8 cellular contexts compared by ENCODE assay signal in the genomic region with DNA sequence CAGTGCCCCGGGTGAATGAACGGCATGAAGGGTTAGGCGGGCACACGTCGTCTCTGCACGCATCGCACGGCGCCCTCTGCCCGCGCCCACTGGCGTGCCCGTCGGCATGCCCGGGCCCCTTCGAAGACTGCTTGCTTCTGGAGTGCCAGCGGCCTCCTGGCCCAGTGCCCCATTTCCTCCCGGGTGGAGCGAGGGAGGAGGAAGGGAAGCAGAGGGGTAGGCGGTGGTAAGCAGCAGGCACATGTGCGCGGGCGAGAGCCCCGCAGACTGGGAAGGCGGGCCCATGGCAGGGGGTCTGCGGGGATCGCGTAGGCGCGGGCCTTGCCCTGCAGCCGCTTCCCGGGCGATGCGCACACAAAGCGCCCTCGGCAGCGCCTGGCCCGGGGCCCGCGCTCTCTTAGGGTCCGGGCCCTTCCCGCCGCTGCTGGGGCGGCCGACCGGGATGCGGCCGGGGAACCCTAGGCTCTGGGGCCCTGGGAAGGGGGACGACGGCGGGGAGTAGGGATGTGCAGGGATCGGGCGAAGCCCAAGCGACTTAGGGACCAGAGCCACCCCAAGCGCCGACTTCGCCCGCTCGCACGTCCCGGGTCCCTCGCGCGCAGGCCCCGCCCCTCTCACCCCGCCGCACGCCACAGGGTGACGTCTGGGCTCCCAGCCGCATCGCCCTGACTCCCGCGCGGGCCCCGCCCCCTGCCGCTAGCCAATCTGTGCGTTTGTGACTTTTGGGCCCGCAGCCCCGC. TPM values are rescaled to one million over a fixed set of nuclear protein-coding genes. Genes with fewer than 3 reads are reported as not detected.
A peak's percentile ranks its signal among the peaks of the same experiment; 100 is the strongest.
DNase-seq lines count a peak whose midpoint lies in the region; ATAC-seq, FAIRE-seq and TF ChIP-seq lines count a peak whose summit lies in the region.

No MANE protein-coding gene starts in this region.

- POLR2A ChIA-PET in BJ (lab: Charles Lee) = no interaction called here
- POLR2A ChIA-PET in endothelial cell of umbilical vein (lab: Charles Lee) = interaction anchor here (0.6 to 1.0 kb wide), 5 partner anchors 7 to 163 kb away, joined by 3 to 8 read pairs (median 4); no protein-coding TSS in a partner anchor

- dilution Hi-C loops in endothelial cell of umbilical vein (cut with MboI; ENCODE audit: extremely low pct_ligation_motif_present, low sequenced_read_pairs) = no loop called here

- H4K20me1 ChIP-seq in endothelial cell of umbilical vein (replicated peaks; ENCODE audit: control insufficient read depth, extremely low read depth, insufficient read depth, low read length) = no peaks in the 10 kb centered on the region

- CTCF ChIA-PET in BJ (lab: Yijun Ruan, JAX) = no interaction called here
- CTCF ChIA-PET in endothelial cell of umbilical vein (lab: Charles Lee) = no interaction called here

- H3K36me3 ChIP-seq in BJ (ENCODE audit: control insufficient read depth, insufficient read depth, low read length) (peaks cover 6% of the 10 kb centered on the region; the same call in 1 of the 2 replicates), endothelial cell of umbilical vein (ENCODE audit: control insufficient read depth in 2 of 2, extremely low read depth in 1 of 2, insufficient read depth in 2 of 2, low read length in 2 of 2) (no peaks in the 10 kb centered on the region), muscle layer of duodenum (ENCODE audit: control insufficient read depth in 1 of 2, insufficient read depth in 2 of 2, low read length in 2 of 2) (no peaks in the 10 kb centered on the region), vagina (no peaks in the 10 kb centered on the region)

- H2AFZ ChIP-seq in endothelial cell of umbilical vein (ENCODE audit: low read depth, low read length) = peak overlapping the region; percentile 38

- H3K27me3 ChIP-seq in BJ (ENCODE audit: control insufficient read depth, insufficient read depth, low read length) = no peaks in the 10 kb centered on the region
- no peaks in the 10 kb centered on the region for H3K27me3 ChIP-seq in endothelial cell of umbilical vein (ENCODE audit: control insufficient read depth in 2 of 2, insufficient read depth in 2 of 2, low read length in 2 of 2)
- H3K27me3 ChIP-seq in muscle layer of duodenum (ENCODE audit: low read depth, low read length) = no peaks in the 10 kb centered on the region
- no peaks in the 10 kb centered on the region for H3K27me3 ChIP-seq in vagina

- intact Hi-C loops in endothelial cell of umbilical vein (cut with micrococcal nuclease) = loop anchor here (1.0 kb wide), 2 partner anchors 9 to 407 kb away; a partner anchor contains a TSS
- intact Hi-C loops in vagina (cut with DNase I) = no loop called here

- peak overlapping the region; percentile 92 for H3K27ac ChIP-seq in VCaP
- peak overlapping the region; percentile 58 for H3K27ac ChIP-seq in endothelial cell of umbilical vein (ENCODE audit: insufficient read depth, low read depth, low read length)
- H3K27ac ChIP-seq in muscle layer of duodenum (ENCODE audit: low read length) = peak overlapping the region; percentile 45
- H3K27ac ChIP-seq in vagina = peak overlapping the region; percentile 96

- DNase-seq in BJ (ENCODE audit: low read depth) (no peak), endothelial cell of umbilical vein (ENCODE audit: low read depth, low spot score) (peak; percentile 70), vagina (ENCODE audit: extremely low spot score in 2 of 2) (no peak), DMS114 treated with DMSO at 0.1 percent for 48 hours (lab: John Stamatoyannopoulos, UW; ENCODE audit: unreplicated experiment) (no peak)

- H3K4me3 ChIP-seq in BJ (ENCODE audit: low read depth, low read length) (peak overlapping the region; percentile 42), endothelial cell of umbilical vein (replicated peaks in 1 of 3; ENCODE audit: insufficient read depth in 1 of 3, low read depth in 1 of 3, low read length in 3 of 3) (peak overlapping the region in 2 of 3 experiments; percentile 27 to 46), muscle layer of duodenum (ENCODE audit: low read depth in 1 of 2, low read length in 2 of 2) (peak overlapping the region; percentile 30 to 60), vagina (peak overlapping the region; percentile 46)

- peak overlapping the region; percentile 33 for H3K4me2 ChIP-seq in endothelial cell of umbilical vein (ENCODE audit: insufficient read depth, low read length)

- BruUV-seq in endothelial cell of umbilical vein (replicated peaks; lab: Mats Ljungman, UMichigan) = no TSS peak

- FAIRE-seq in endothelial cell of umbilical vein (lab: Jason Lieb, UNC) = no peak

- TF ChIP-seq CTCF in BJ (IDR thresholded peaks at IDR 0.05; ENCODE audit: insufficient read depth, low read depth, low read length) (0 out of 2 replicates have a peak, but pooled peaks have one; percentile 7), VCaP (conservative IDR thresholded peaks at IDR 0.05) (no peak), endothelial cell of umbilical vein (IDR thresholded peaks at IDR 0.05; ENCODE audit: extremely low read depth in 1 of 2, insufficient read depth in 1 of 2, low read depth in 1 of 2, low read length in 2 of 2) (no peak), vagina (IDR thresholded peaks at IDR 0.05) (no peak)

- H3K79me2 ChIP-seq in endothelial cell of umbilical vein (ENCODE audit: control insufficient read depth, insufficient read depth, low read length) = peaks cover 17% of the 10 kb centered on the region

- no peaks in the 10 kb centered on the region for H3K9me1 ChIP-seq in endothelial cell of umbilical vein (replicated peaks; ENCODE audit: control insufficient read depth, extremely low read depth, insufficient read depth, low read length)

- ATAC-seq in GM19023 (IDR thresholded peaks at IDR 0.05; ENCODE audit: unreplicated experiment) (peak; percentile 2), HG03571 (IDR thresholded peaks at IDR 0.05; ENCODE audit: unreplicated experiment) (peak; percentile 58)

- H3K9me3 ChIP-seq in endothelial cell of umbilical vein (replicated peaks; ENCODE audit: control insufficient read depth, insufficient read depth, low read length) (no peaks in the 10 kb centered on the region), muscle layer of duodenum (ENCODE audit: control insufficient read depth in 1 of 2, low read length in 2 of 2) (no peaks in the 10 kb centered on the region), vagina (no peaks in the 10 kb centered on the region)

- TF ChIP-seq POLR2A in endothelial cell of umbilical vein (IDR thresholded peaks at IDR 0.05; ENCODE audit: low read depth, low read length) (peak; percentile 37), vagina (IDR thresholded peaks at IDR 0.05) (peak in 1 of 2 donors; percentile 90)

- peaks cover 14% of the 10 kb centered on the region for H3K4me1 ChIP-seq in endothelial cell of umbilical vein (ENCODE audit: control insufficient read depth, extremely low read depth, insufficient read depth, low read length)
- H3K4me1 ChIP-seq in muscle layer of duodenum (ENCODE audit: control insufficient read depth in 1 of 2, insufficient read depth in 2 of 2, low read length in 2 of 2) = peaks cover 4 to 23% of the 10 kb centered on the region in 2 donors
- peaks cover 27% of the 10 kb centered on the region for H3K4me1 ChIP-seq in vagina

- peak overlapping the region; percentile 52 for H3K9ac ChIP-seq in endothelial cell of umbilical vein (replicated peaks; ENCODE audit: extremely low read depth, insufficient read depth, low read length)

RNA-seq across cellular contexts. Expression of a gene that starts 0.9 kb away (rescaled TPM):
- polyA plus RNA-seq in BJ (2011; rRNA removed) (32.6 and 71.0 TPM in 2 replicates), endothelial cell of umbilical vein (47.0 and 50.6 TPM in 2 replicates)
- polyA minus RNA-seq in BJ (2011; rRNA and poly(A)+ RNA removed) = 28.6 and 36.2 TPM in 2 replicates
- total RNA-seq in endothelial cell of umbilical vein (71.5 and 76.8 TPM in 2 replicates), vagina (59.2 TPM)
- polyA plus RNA-seq in endothelial cell of umbilical vein (2011; cell fraction: cytosol; rRNA removed) = 62.3 and 65.3 TPM in 2 replicates
- polyA plus RNA-seq in endothelial cell of umbilical vein (2011; cell fraction: nucleus; rRNA removed) = 58.2 and 63.0 TPM in 2 replicates
- 69.6 and 87.5 TPM in 2 replicates for polyA plus RNA-seq in endothelial cell of umbilical vein (2012)
- polyA minus RNA-seq in endothelial cell of umbilical vein = 34.2 and 47.7 TPM in 2 replicates
- polyA minus RNA-seq in endothelial cell of umbilical vein (2011; cell fraction: cytosol; rRNA and poly(A)+ RNA removed) = 56.5 TPM
- 14.7 and 18.9 TPM in 2 replicates for polyA minus RNA-seq in endothelial cell of umbilical vein (2011; cell fraction: nucleus; rRNA and poly(A)+ RNA removed)

RNA-seq across cellular contexts. Expression of a gene that starts 3.8 kb away (rescaled TPM):
- polyA plus RNA-seq in BJ (2011; rRNA removed) (855 and 1,740 TPM in 2 replicates), endothelial cell of umbilical vein (658 and 817 TPM in 2 replicates)
- 3,675 and 4,472 TPM in 2 replicates for polyA minus RNA-seq in BJ (2011; rRNA and poly(A)+ RNA removed)
- total RNA-seq in endothelial cell of umbilical vein (1,474 and 1,671 TPM in 2 replicates), vagina (1,247 TPM)
- 586 and 692 TPM in 2 replicates for polyA plus RNA-seq in endothelial cell of umbilical vein (2011; cell fraction: cytosol; rRNA removed)
- 1,827 and 2,405 TPM in 2 replicates for polyA plus RNA-seq in endothelial cell of umbilical vein (2011; cell fraction: nucleus; rRNA removed)
- 942 and 1,144 TPM in 2 replicates for polyA plus RNA-seq in endothelial cell of umbilical vein (2012)
- 2,274 and 2,423 TPM in 2 replicates for polyA minus RNA-seq in endothelial cell of umbilical vein
- polyA minus RNA-seq in endothelial cell of umbilical vein (2011; cell fraction: cytosol; rRNA and poly(A)+ RNA removed) = 691 TPM
- 948 and 1,772 TPM in 2 replicates for polyA minus RNA-seq in endothelial cell of umbilical vein (2011; cell fraction: nucleus; rRNA and poly(A)+ RNA removed)

RNA-seq across cellular contexts. Expression of a gene that starts 19.9 kb away (rescaled TPM):
- 5,693 and 7,037 TPM in 2 replicates for polyA plus RNA-seq in BJ (2011; rRNA removed)
- polyA minus RNA-seq in BJ (2011; rRNA and poly(A)+ RNA removed) = 964 and 1,810 TPM in 2 replicates
- 2,493 and 2,979 TPM in 2 replicates for total RNA-seq in endothelial cell of umbilical vein
- 6,375 and 7,586 TPM in 2 replicates for polyA plus RNA-seq in endothelial cell of umbilical vein
- polyA plus RNA-seq in endothelial cell of umbilical vein (2011; cell fraction: cytosol; rRNA removed) = 8,116 and 9,197 TPM in 2 replicates
- polyA plus RNA-seq in endothelial cell of umbilical vein (2011; cell fraction: nucleus; rRNA removed) = 2,307 and 2,831 TPM in 2 replicates
- polyA plus RNA-seq in endothelial cell of umbilical vein (2012) = 3,703 and 5,650 TPM in 2 replicates
- polyA minus RNA-seq in endothelial cell of umbilical vein = 1,869 and 2,194 TPM in 2 replicates
- 1,135 TPM for polyA minus RNA-seq in endothelial cell of umbilical vein (2011; cell fraction: cytosol; rRNA and poly(A)+ RNA removed)
- polyA minus RNA-seq in endothelial cell of umbilical vein (2011; cell fraction: nucleus; rRNA and poly(A)+ RNA removed) = 299 and 338 TPM in 2 replicates
- 3,948 TPM for total RNA-seq in vagina

RNA-seq across cellular contexts. Expression of a gene that starts 30.8 kb away (rescaled TPM):
- polyA plus RNA-seq in BJ (2011; rRNA removed) (50.3 and 63.5 TPM in 2 replicates), endothelial cell of umbilical vein (84.9 and 90.8 TPM in 2 replicates)
- 32.3 and 43.5 TPM in 2 replicates for polyA minus RNA-seq in BJ (2011; rRNA and poly(A)+ RNA removed)
- total RNA-seq in endothelial cell of umbilical vein (47.5 and 61.5 TPM in 2 replicates), vagina (52.1 TPM)
- polyA plus RNA-seq in endothelial cell of umbilical vein (2011; cell fraction: cytosol; rRNA removed) = 52.3 and 57.1 TPM in 2 replicates
- 36.1 and 37.4 TPM in 2 replicates for polyA plus RNA-seq in endothelial cell of umbilical vein (2011; cell fraction: nucleus; rRNA removed)
- polyA plus RNA-seq in endothelial cell of umbilical vein (2012) = 109 and 110 TPM in 2 replicates
- 49.5 and 53.4 TPM in 2 replicates for polyA minus RNA-seq in endothelial cell of umbilical vein
- polyA minus RNA-seq in endothelial cell of umbilical vein (2011; cell fraction: cytosol; rRNA and poly(A)+ RNA removed) = 13.8 TPM
- 8.6 and 12.2 TPM in 2 replicates for polyA minus RNA-seq in endothelial cell of umbilical vein (2011; cell fraction: nucleus; rRNA and poly(A)+ RNA removed)

RNA-seq across cellular contexts. Expression of a gene that starts 33.1 kb away (rescaled TPM):
- polyA plus RNA-seq in BJ (2011; rRNA removed) (13.1 and 24.8 TPM in 2 replicates), endothelial cell of umbilical vein (33.8 and 37.2 TPM in 2 replicates)
- polyA minus RNA-seq in BJ (2011; rRNA and poly(A)+ RNA removed) = 10.1 and 14.6 TPM in 2 replicates
- total RNA-seq in endothelial cell of umbilical vein (43.4 and 46.6 TPM in 2 replicates), vagina (59.2 TPM)
- polyA plus RNA-seq in endothelial cell of umbilical vein (2011; cell fraction: cytosol; rRNA removed) = 16.7 and 24.8 TPM in 2 replicates
- 175 and 186 TPM in 2 replicates for polyA plus RNA-seq in endothelial cell of umbilical vein (2011; cell fraction: nucleus; rRNA removed)
- polyA plus RNA-seq in endothelial cell of umbilical vein (2012) = 18.7 and 22.4 TPM in 2 replicates
- 20.5 and 27.7 TPM in 2 replicates for polyA minus RNA-seq in endothelial cell of umbilical vein
- polyA minus RNA-seq in endothelial cell of umbilical vein (2011; cell fraction: cytosol; rRNA and poly(A)+ RNA removed) = 22.4 TPM
- 28.5 and 35.5 TPM in 2 replicates for polyA minus RNA-seq in endothelial cell of umbilical vein (2011; cell fraction: nucleus; rRNA and poly(A)+ RNA removed)

Comparison
In these comparisons a context has a peak if more than half of its experiments do, and no peak if none do; other contexts are left out.
1. H3K27ac ChIP-seq: peak in every context shown above with its lines; median percentile 96 in vagina; 92 in VCaP; 58 in endothelial cell of umbilical vein; 45 in muscle layer of duodenum.